8 cellular contexts compared by ENCODE assay signal in genomic region chr22:48520207-48520606, GRCh38.
"Had no signal": no experiment of that assay in that cellular context is flagged by ENCODE, and none has a peak within 500 bp of the region (broad histone marks: within the 10 kb centered on the region; RNA-seq: fewer than 3 reads in every experiment).

No MANE protein-coding gene starts in this region.

- H3K36me3 ChIP-seq: HAP-1 had no signal

- H3K9ac ChIP-seq: GM23248 had no signal

- H3K27ac Mint-ChIP-seq: HFFc6, IgD-negative memory B cell had no signal

- H3K9me3 ChIP-seq: HAP-1 had no signal

- H3K36me3 Mint-ChIP-seq: IgD-negative memory B cell had no signal

- H3K4me1 ChIP-seq: HAP-1 had no signal

- H2AFZ ChIP-seq: GM23248 had no signal

- H3K4me3 Mint-ChIP-seq: HFFc6 had no signal

- H3K27me3 Mint-ChIP-seq: IgD-negative memory B cell had no signal

- DNase-seq: GM23248, GOT3, HFFc6 had no signal

- H3K9me3 Mint-ChIP-seq: IgD-negative memory B cell had no signal

- ATAC-seq: HCT116, HepG2 had no signal

- H3K4me3 ChIP-seq: GM23248, HAP-1 had no signal

- H3K4me1 Mint-ChIP-seq: IgD-negative memory B cell had no signal

- H3K27ac ChIP-seq: GM23248, HL-60 had no signal
